1 cellular context compared by ENCODE assay signal in genomic region chr17:39399792-39400191, GRCh38.
TF ChIP-seq lines count a peak whose summit lies in the region.

No MANE protein-coding gene starts in this region.

TF ChIP-seq in GM12878, 131 proteins besides CTCF, POLR2A, EP300 and RAD21 (continued from another document):
- TF ChIP-seq RELA (IDR thresholded peaks at IDR 0.05; ENCODE audit: borderline replicate concordance, partially characterized antibody): no peak
- TF ChIP-seq MAX (IDR thresholded peaks at IDR 0.05; ENCODE audit: low read depth, low read length): no peak
- no peak for TF ChIP-seq PAX5 (IDR thresholded peaks at IDR 0.05; ENCODE audit: borderline replicate concordance, low read depth, low read length)
- no peak for TF ChIP-seq BCL3 (IDR thresholded peaks at IDR 0.05; ENCODE audit: borderline replicate concordance, insufficient read depth, low read depth, low read length, poor library complexity, severe bottlenecking)
- no peak for TF ChIP-seq RUNX3 (IDR thresholded peaks at IDR 0.05; ENCODE audit: low read length)
- no peak for TF ChIP-seq FOS (IDR thresholded peaks at IDR 0.05; ENCODE audit: borderline replicate concordance, extremely low read depth, insufficient read length)
- TF ChIP-seq CHD4 (IDR thresholded peaks at IDR 0.05): no peak
- no peak for TF ChIP-seq EZH2 (IDR thresholded peaks at IDR 0.05; ENCODE audit: borderline replicate concordance, control insufficient read depth, low read depth, low read length)
- TF ChIP-seq TCF3 (IDR thresholded peaks at IDR 0.05; ENCODE audit: borderline replicate concordance, insufficient read depth, low read depth, low read length): no peak
- no peak for TF ChIP-seq HDAC2 (IDR thresholded peaks at IDR 0.05)
